ENCODE assay signal across 8 cellular contexts in genomic region chr1:202144510-202145324, GRCh38. TPM values are rescaled to one million over a fixed set of nuclear protein-coding genes. Genes with fewer than 3 reads are reported as not detected.
DNase-seq lines count a peak whose midpoint lies in the region; ATAC-seq and TF ChIP-seq lines count a peak whose summit lies in the region.

Gene ARL8A, minus strand, starts transcription at chr1:202144737. Its CDS starts 165 bp downstream, at chr1:202144572.

- peaks cover 0 to 10% of the 10 kb centered on the region in 2 donors for H3K4me1 ChIP-seq in uterus

- no peaks in the 10 kb centered on the region for H3K9me3 ChIP-seq in uterus

- intact Hi-C loops in uterus (cut with DNase I; ENCODE audit: low total_unique reads) = no loop called here

- DNase-seq in COR-L47 (lab: John Stamatoyannopoulos, UW) (peak; percentile 55), HPDE6-E6E7 (ENCODE audit: extremely low spot score) (peak; percentile 62), SHP77 (lab: John Stamatoyannopoulos, UW) (peak; percentile 34), glutamatergic neuron (peak; percentile 76), occipital lobe (lab: John Stamatoyannopoulos, UW) (peak; percentile 39), uterus (peak; percentile 49 to 76)
- peak; percentile 72 to 75 for DNase-seq in activated naive CD4-positive, alpha-beta T cell treated with anti-CD3 and anti-CD28 coated beads, Interleukin-2, amount 50 U/mL, for 72 hours (ENCODE audit: low spot score in 2 of 2)

- H3K36me3 Mint-ChIP-seq in activated naive CD4-positive, alpha-beta T cell treated with anti-CD3 and anti-CD28 coated beads, Interleukin-2, amount 50 U/mL, for 72 hours = peaks cover 7 to 12% of the 10 kb centered on the region in 2 donors
- H3K36me3 Mint-ChIP-seq in glutamatergic neuron (ENCODE audit: unreplicated experiment) = no peaks in the 10 kb centered on the region

- H3K9me3 Mint-ChIP-seq in activated naive CD4-positive, alpha-beta T cell treated with anti-CD3 and anti-CD28 coated beads, Interleukin-2, amount 50 U/mL, for 72 hours = no peaks in the 10 kb centered on the region
- H3K9me3 Mint-ChIP-seq in glutamatergic neuron (ENCODE audit: unreplicated experiment) = peaks cover 9% of the 10 kb centered on the region

- TF ChIP-seq CTCF in glutamatergic neuron (IDR thresholded peaks at IDR 0.05; ENCODE audit: partially characterized antibody, unreplicated experiment) (no peak), uterus (IDR thresholded peaks at IDR 0.05) (peak in 1 of 4 experiments; percentile 1)

- peak within 1 kb of the TSS; percentile 97 for H3K4me3 Mint-ChIP-seq in glutamatergic neuron (ENCODE audit: unreplicated experiment)

- peaks cover 8% of the 10 kb centered on the region for H3K27me3 Mint-ChIP-seq in glutamatergic neuron (ENCODE audit: unreplicated experiment)

- H3K27ac Mint-ChIP-seq in activated naive CD4-positive, alpha-beta T cell treated with anti-CD3 and anti-CD28 coated beads, Interleukin-2, amount 50 U/mL, for 72 hours = peak within 1 kb of the TSS; percentile 92 to 98
- peak within 1 kb of the TSS; percentile 81 for H3K27ac Mint-ChIP-seq in glutamatergic neuron (ENCODE audit: unreplicated experiment)

- no peaks in the 10 kb centered on the region for H3K36me3 ChIP-seq in uterus

- H3K27me3 ChIP-seq in uterus = no peaks in the 10 kb centered on the region

- peak within 1 kb of the TSS; percentile 90 to 94 for H3K27ac ChIP-seq in uterus

- H3K4me1 Mint-ChIP-seq in glutamatergic neuron (ENCODE audit: low read depth, unreplicated experiment) = peaks cover 3% of the 10 kb centered on the region

- TF ChIP-seq POLR2A in uterus (IDR thresholded peaks at IDR 0.05) = peak; percentile 52 to 80

- ATAC-seq in GM19455 (IDR thresholded peaks at IDR 0.05; ENCODE audit: unreplicated experiment) = peak; percentile 64
- ATAC-seq in activated naive CD4-positive, alpha-beta T cell treated with anti-CD3 and anti-CD28 coated beads, Interleukin-2, amount 50 U/mL, for 72 hours = peak; percentile 74 to 76

- H3K4me3 ChIP-seq in uterus = peak within 1 kb of the TSS; percentile 81 to 99

RNA-seq across cellular contexts. Expression of gene ARL8A, which starts in this region (rescaled TPM):
- 10 to 100 TPM; 38.8 to 63.2 TPM for total RNA-seq in activated naive CD4-positive, alpha-beta T cell treated with anti-CD3 and anti-CD28 coated beads, Interleukin-2, amount 50 U/mL, for 72 hours
- total RNA-seq in glutamatergic neuron (ENCODE audit: unreplicated experiment) (160 TPM), occipital lobe (77.0 TPM), uterus (10 to 100 TPM in 3 of 4 donors, 1 to 10 TPM in 1; 4.6 to 86.2 (median 18.7) TPM)

Comparison
In these comparisons a context has a peak if more than half of its experiments do, and no peak if none do; other contexts are left out.
1. Peak in every context shown above with its lines: DNase-seq, ATAC-seq, H3K4me3 ChIP-seq and H3K27ac ChIP-seq.